In the genomic region with DNA sequence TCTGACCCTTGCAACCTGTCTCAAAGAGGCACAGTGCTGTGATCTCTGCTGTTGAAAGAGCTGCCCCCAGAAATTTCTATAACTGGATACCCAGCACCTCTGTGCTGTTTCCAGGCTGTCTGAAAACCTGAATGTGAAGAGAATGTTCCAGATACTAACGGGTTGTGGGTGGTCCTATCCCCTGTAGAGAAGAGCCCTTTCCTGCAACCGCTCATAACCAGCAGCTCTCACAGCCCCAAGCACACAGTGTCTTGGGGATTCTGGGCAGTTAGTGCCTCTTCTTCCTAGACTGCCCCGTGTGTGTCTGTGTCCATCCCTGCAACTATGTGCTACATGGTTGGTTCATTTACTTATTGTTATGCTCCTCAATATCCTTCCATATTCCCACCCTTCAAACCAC, we compare ENCODE assay signal across 1 cellular context.
TF ChIP-seq lines count a peak whose summit lies in the region.

No MANE protein-coding gene starts in this region.

TF ChIP-seq in A549, 52 proteins besides CTCF, POLR2A, EP300 and RAD21 (continued from another document):
- no peak for TF ChIP-seq REST (IDR thresholded peaks at IDR 0.05)
- TF ChIP-seq NPAS2 (CRISPR knock-in tag; IDR thresholded peaks at IDR 0.05; ENCODE audit: borderline replicate concordance): no peak
- no peak for TF ChIP-seq FOSL2 (IDR thresholded peaks at IDR 0.05)
- TF ChIP-seq FOSL2 (CRISPR knock-in tag; IDR thresholded peaks at IDR 0.05): no peak
- TF ChIP-seq NR3C1 (IDR thresholded peaks at IDR 0.05): no peak
- no peak for TF ChIP-seq MAX (IDR thresholded peaks at IDR 0.05)
- no peak for TF ChIP-seq CBX2 (IDR thresholded peaks at IDR 0.05; ENCODE audit: borderline replicate concordance, low read depth)
- TF ChIP-seq MYC (IDR thresholded peaks at IDR 0.05; ENCODE audit: borderline replicate concordance, low read length): no peak
- TF ChIP-seq POLR2AphosphoS2 (conservative IDR thresholded peaks at IDR 0.05; ENCODE audit: low read length): no peak
- TF ChIP-seq ZC3H11A (IDR thresholded peaks at IDR 0.05): no peak
- TF ChIP-seq CHD2 (IDR thresholded peaks at IDR 0.05; ENCODE audit: low read length, partially characterized antibody): no peak
- no peak for TF ChIP-seq ESRRA (IDR thresholded peaks at IDR 0.05; ENCODE audit: borderline replicate concordance, low read length)
